26 cellular contexts compared by ENCODE assay signal in genomic region chr11:132022285-132022684, GRCh38.
"Had no signal": no experiment of that assay in that cellular context is flagged by ENCODE, and none has a peak within 500 bp of the region (broad histone marks: within the 10 kb centered on the region; RNA-seq: fewer than 3 reads in every experiment).

No MANE protein-coding gene starts in this region.

- H3K4me1 ChIP-seq: gastrocnemius medialis, lower lobe of right lung, pancreas, suprapubic skin, transverse colon, upper lobe of right lung, uterus had no signal

- H3K27me3 Mint-ChIP-seq: stimulated activated naive CD8-positive, alpha-beta T cell treated with anti-CD3 and anti-CD28 coated beads, Interleukin-15, amount 100 ng/mL, for 72 hours had no signal

- H3K4me2 ChIP-seq: smooth muscle cell had no signal

- H3K9me3 ChIP-seq: gastrocnemius medialis, lower lobe of right lung, pancreas, suprapubic skin, transverse colon, upper lobe of right lung, uterus had no signal

- H3K27me3 ChIP-seq: dorsolateral prefrontal cortex, gastrocnemius medialis, suprapubic skin, transverse colon, upper lobe of right lung, uterus had no signal

- H3K36me3 ChIP-seq: gastrocnemius medialis, lower lobe of right lung, pancreas, suprapubic skin, transverse colon, upper lobe of right lung, uterus had no signal

- H3K27ac Mint-ChIP-seq: immature natural killer cell; natural killer cell; stimulated activated naive CD8-positive, alpha-beta T cell treated with anti-CD3 and anti-CD28 coated beads, Interleukin-15, amount 100 ng/mL, for 72 hours had no signal

- ATAC-seq: gastrocnemius medialis; left lobe of liver; lower lobe of right lung; natural killer cell; pancreas; sciatic nerve; stimulated activated naive CD8-positive, alpha-beta T cell treated with anti-CD3 and anti-CD28 coated beads, Interleukin-15, amount 100 ng/mL, for 72 hours; upper lobe of right lung had no signal

- H3K4me3 Mint-ChIP-seq: immature natural killer cell; natural killer cell; stimulated activated naive CD8-positive, alpha-beta T cell treated with anti-CD3 and anti-CD28 coated beads, Interleukin-15, amount 100 ng/mL, for 72 hours had no signal

- DNase-seq: cerebellar nuclear complex; dorsolateral prefrontal cortex; effector CD4-positive, alpha-beta T cell; gastrocnemius medialis; head of caudate nucleus; hypothalamus; immature natural killer cell; islet precursor cell; lower lobe of right lung; natural killer cell; occipital lobe; pancreas; retina; stimulated activated CD4-positive, alpha-beta T cell treated with anti-CD3 and anti-CD28 coated beads, Interleukin-12 subunit alpha, Interleukin-12 subunit beta, amount 100 ng/mL, for 4 hours; stimulated activated CD4-positive, alpha-beta T cell treated with anti-CD3 and anti-CD28 coated beads, Interleukin-1b, Interleukin-23, amount 100 ng/mL, for 48 hours; stimulated activated CD4-positive, alpha-beta T cell treated with anti-CD3 and anti-CD28 coated beads, Interleukin-4, amount 100 ng/mL, for 1 hour; stimulated activated CD8-positive, alpha-beta memory T cell treated with anti-CD3 and anti-CD28 coated beads, Interleukin-4, amount 100 ng/mL, for 48 hours; stimulated activated naive CD4-positive, alpha-beta T cell; stimulated activated naive CD8-positive, alpha-beta T cell treated with anti-CD3 and anti-CD28 coated beads, Interleukin-15, amount 100 ng/mL, for 72 hours; transverse colon; upper lobe of right lung; uterus had no signal

- H3K4me1 Mint-ChIP-seq: immature natural killer cell; natural killer cell; stimulated activated naive CD8-positive, alpha-beta T cell treated with anti-CD3 and anti-CD28 coated beads, Interleukin-15, amount 100 ng/mL, for 72 hours had no signal

- H3K27ac ChIP-seq: gastrocnemius medialis, lower lobe of right lung, pancreas, suprapubic skin, transverse colon, upper lobe of right lung, uterus had no signal

- H3K36me3 Mint-ChIP-seq: immature natural killer cell, natural killer cell had no signal

- H3K4me3 ChIP-seq: dorsolateral prefrontal cortex, gastrocnemius medialis, lower lobe of right lung, pancreas, smooth muscle cell, suprapubic skin, transverse colon, upper lobe of right lung, uterus had no signal
